Comparison of ENCODE assay signal across 20 cellular contexts in genomic region chr10:88077977-88078376, GRCh38.
DNase-seq lines count a peak whose midpoint lies in the region; ATAC-seq, FAIRE-seq and TF ChIP-seq lines count a peak whose summit lies in the region.
"Had no signal": no experiment of that assay in that cellular context is flagged by ENCODE, and none has a peak within 500 bp of the region (broad histone marks: within the 10 kb centered on the region; RNA-seq: fewer than 3 reads in every experiment).

No MANE protein-coding gene starts in this region.

- DNase-seq in D721Med (ENCODE audit: insufficient read length, low spot score) (no peak), GM19239 (ENCODE audit: insufficient read length, low spot score) (no peak), astrocyte (ENCODE audit: low read depth) (peak; percentile 26), mesenchymal stem cell (no peak), NCI-H1092 (lab: John Stamatoyannopoulos, UW) (no peak), RPMI8226 (no peak)
- DNase-seq: Calu3; CD8-positive, alpha-beta memory T cell; GDM1; KBM-7; NCI-H1694; NCI-H2081 had no signal

- ATAC-seq in GM21528 (IDR thresholded peaks at IDR 0.05; ENCODE audit: low FRiP score, unreplicated experiment) = no peak
- ATAC-seq: GM23338, HepG2, Panc1 had no signal

- H3K9ac ChIP-seq in astrocyte (ENCODE audit: low read length) (no peak overlapping the region), mesenchymal stem cell (ENCODE audit: low read length) (no peak overlapping the region)

- H3K36me3 Mint-ChIP-seq in astrocyte (ENCODE audit: low read depth, unreplicated experiment) = no peaks in the 10 kb centered on the region
- H3K36me3 Mint-ChIP-seq: CD8-positive, alpha-beta memory T cell had no signal

- H3K4me2 ChIP-seq in astrocyte (ENCODE audit: low read length) (no peak overlapping the region), mesenchymal stem cell (ENCODE audit: low read length, poor library complexity, severe bottlenecking) (peak overlapping the region; percentile 23)
- H3K4me2 ChIP-seq: GM23338 had no signal

- H3K27ac Mint-ChIP-seq in astrocyte (ENCODE audit: unreplicated experiment) = no peak overlapping the region
- H3K27ac Mint-ChIP-seq: CD8-positive, alpha-beta memory T cell; GM23338 had no signal

- no peak overlapping the region for H4K8ac ChIP-seq in mesenchymal stem cell (ENCODE audit: low read length)

- H4K91ac ChIP-seq in mesenchymal stem cell (ENCODE audit: low read length) = no peak overlapping the region

- no peak overlapping the region for H3K4ac ChIP-seq in mesenchymal stem cell (ENCODE audit: low read depth in 1 of 2, low read length in 2 of 2)

- H3K4me1 Mint-ChIP-seq in astrocyte (ENCODE audit: low read depth, unreplicated experiment) = peaks cover 13% of the 10 kb centered on the region

- no peaks in the 10 kb centered on the region for H3K36me3 ChIP-seq in astrocyte (ENCODE audit: insufficient read depth, low read length)
- H3K36me3 ChIP-seq in mesenchymal stem cell (ENCODE audit: control insufficient read depth in 1 of 2, insufficient read depth in 2 of 2, low read depth in 1 of 2, low read length in 2 of 2) = no peaks in the 10 kb centered on the region
- H3K36me3 ChIP-seq: HAP-1, SJSA1 had no signal

- H3K79me2 ChIP-seq in astrocyte (ENCODE audit: insufficient read depth, low read length) = no peaks in the 10 kb centered on the region

- FAIRE-seq in D721Med (lab: Jason Lieb, UNC) (peak; percentile 58), GM19239 (lab: Jason Lieb, UNC) (peak; percentile 55), astrocyte (lab: Jason Lieb, UNC) (no peak)
- FAIRE-seq: A204.1, HepG2 had no signal

- no peak overlapping the region for H2BK120ac ChIP-seq in mesenchymal stem cell (ENCODE audit: low read depth, low read length)

- H4K20me1 ChIP-seq in astrocyte (ENCODE audit: insufficient read depth, low read length) = no peaks in the 10 kb centered on the region

- H3K4me3 Mint-ChIP-seq in astrocyte (ENCODE audit: unreplicated experiment) = no peak overlapping the region
- H3K4me3 Mint-ChIP-seq: CD8-positive, alpha-beta memory T cell; GM23338 had no signal

- TF ChIP-seq CTCF in D721Med (IDR thresholded peaks at IDR 0.05; ENCODE audit: insufficient read depth, missing control alignments) (no peak), astrocyte (IDR thresholded peaks at IDR 0.05; ENCODE audit: insufficient read depth, low read depth, low read length) (no peak)

- no peak overlapping the region for H3K18ac ChIP-seq in mesenchymal stem cell (ENCODE audit: low read depth in 1 of 2, low read length in 2 of 2)

- H2AK5ac ChIP-seq in mesenchymal stem cell (ENCODE audit: low read length, severe bottlenecking) = no peak overlapping the region

- no peak overlapping the region for H2AFZ ChIP-seq in astrocyte (ENCODE audit: low read depth, low read length)
- H2AFZ ChIP-seq in mesenchymal stem cell (ENCODE audit: low read depth, low read length) = no peak overlapping the region
- H2AFZ ChIP-seq: GM23338 had no signal

- H3K23ac ChIP-seq in mesenchymal stem cell (ENCODE audit: low read length in 2 of 2) = no peak overlapping the region

- H3K9me3 ChIP-seq in astrocyte (ENCODE audit: insufficient read depth, low read depth, low read length) = no peaks in the 10 kb centered on the region
- no peaks in the 10 kb centered on the region for H3K9me3 ChIP-seq in mesenchymal stem cell (ENCODE audit: control insufficient read depth, low read length)
- H3K9me3 ChIP-seq: HAP-1, SJSA1 had no signal

- no peak overlapping the region for H3K27ac ChIP-seq in astrocyte (ENCODE audit: low read depth, low read length)
- no peak overlapping the region for H3K27ac ChIP-seq in mesenchymal stem cell (ENCODE audit: low read length, poor library complexity, severe bottlenecking)
- H3K27ac ChIP-seq: C4-2B, SJSA1 had no signal

- H2BK12ac ChIP-seq in mesenchymal stem cell (ENCODE audit: low read length in 2 of 2) = no peak overlapping the region

- WGBS in mesenchymal stem cell = 86% methylated on average over 4 of the region's 4 CpGs

- no peaks in the 10 kb centered on the region for H3K27me3 ChIP-seq in astrocyte (ENCODE audit: insufficient read depth, low read length)
- H3K27me3 ChIP-seq in mesenchymal stem cell (ENCODE audit: control insufficient read depth in 1 of 2, insufficient read depth in 1 of 2, low read length in 2 of 2) = no peaks in the 10 kb centered on the region
- H3K27me3 ChIP-seq: SJSA1 had no signal

- H3K4me1 ChIP-seq in astrocyte (ENCODE audit: insufficient read depth, low read length) = peaks cover 10% of the 10 kb centered on the region
- peaks cover 6% of the 10 kb centered on the region for H3K4me1 ChIP-seq in mesenchymal stem cell (ENCODE audit: control insufficient read depth, insufficient read depth, low read depth, low read length)
- H3K4me1 ChIP-seq: HAP-1 had no signal

- no peak overlapping the region for H3K14ac ChIP-seq in mesenchymal stem cell (ENCODE audit: low read length in 2 of 2)

- H3K79me1 ChIP-seq in mesenchymal stem cell (replicated peaks; ENCODE audit: low read length, poor library complexity, severe bottlenecking) = no peaks in the 10 kb centered on the region

- no peaks in the 10 kb centered on the region for H3K9me3 Mint-ChIP-seq in astrocyte (ENCODE audit: unreplicated experiment)
- H3K9me3 Mint-ChIP-seq: GM23338 had no signal

- H2BK5ac ChIP-seq in mesenchymal stem cell (ENCODE audit: low read depth, low read length, poor library complexity, severe bottlenecking) = no peak overlapping the region

- H3K4me3 ChIP-seq in astrocyte (ENCODE audit: insufficient read depth, low read depth, low read length) = no peak overlapping the region
- H3K4me3 ChIP-seq in mesenchymal stem cell (ENCODE audit: insufficient read depth in 1 of 2, low read depth in 1 of 2, low read length in 2 of 2) = no peak overlapping the region
- H3K4me3 ChIP-seq: GM23338, HAP-1, SJSA1 had no signal

- H3K27me3 Mint-ChIP-seq in astrocyte (ENCODE audit: low read depth, unreplicated experiment) = peaks cover 3% of the 10 kb centered on the region

- H2BK15ac ChIP-seq in mesenchymal stem cell (ENCODE audit: low read depth, poor library complexity, severe bottlenecking) = no peak overlapping the region
